Comparison of ENCODE assay signal across 17 cellular contexts in genomic region chr20:10591956-10592521, GRCh38.
A peak's percentile ranks its signal among the peaks of the same experiment; 100 is the strongest.
DNase-seq lines count a peak whose midpoint lies in the region; ATAC-seq and TF ChIP-seq lines count a peak whose summit lies in the region.
"Had no signal": no experiment of that assay in that cellular context is flagged by ENCODE, and none has a peak within 500 bp of the region (broad histone marks: within the 10 kb centered on the region; RNA-seq: fewer than 3 reads in every experiment).

No MANE protein-coding gene starts in this region.

- intact Hi-C loops in right cardiac atrium (cut with DNase I), result no loop called here
- intact Hi-C loops in stomach (cut with DNase I; ENCODE audit: low total_unique reads), result no loop called here

- H3K36me3 Mint-ChIP-seq in HFFc6 (ENCODE audit: low read depth) (peaks cover 6% of the 10 kb centered on the region; the same call in 1 of the 2 replicates), chondrocyte (ENCODE audit: low read depth) (peaks cover under 1% of the 10 kb centered on the region)
- H3K36me3 Mint-ChIP-seq: natural killer cell, WTC11 had no signal

- no peaks in the 10 kb centered on the region for H3K36me3 ChIP-seq in stomach
- H3K36me3 ChIP-seq: colonic mucosa, right lobe of liver had no signal

- DNase-seq in HFFc6, result no peak
- DNase-seq in chondrocyte (ENCODE audit: low spot score), result no peak
- no peak for DNase-seq in right cardiac atrium
- DNase-seq in stomach, result no peak
- DNase-seq in HuH-7 (ENCODE audit: low spot score), result no peak
- DNase-seq in DMS53 (lab: John Stamatoyannopoulos, UW), result no peak
- DNase-seq: activated naive CD8-positive, alpha-beta T cell treated with anti-CD3 and anti-CD28 coated beads, Interleukin-2, amount 10 ng/mL, durations not matched to agents 7 days and 5 days; colonic mucosa; islet precursor cell; natural killer cell; right lobe of liver; stimulated activated naive CD8-positive, alpha-beta T cell treated with anti-CD3 and anti-CD28 coated beads, Interleukin-15, amount 100 ng/mL, for 72 hours had no signal

- WGBS in right cardiac atrium, result 61% methylated on average over 2 of the region's 2 CpGs
- 61 to 88% (median 72%) methylated on average over 2 of the region's 2 CpGs for WGBS in stomach, 5 donors

- peak; percentile 73 to 80 for ATAC-seq in right cardiac atrium
- ATAC-seq in HG03196 (IDR thresholded peaks at IDR 0.05; ENCODE audit: unreplicated experiment), result no peak
- ATAC-seq in HG02759 (IDR thresholded peaks at IDR 0.05; ENCODE audit: unreplicated experiment), result no peak
- ATAC-seq: HCT116, WTC11 had no signal

- TF ChIP-seq CTCF in HFFc6 (IDR thresholded peaks at IDR 0.05) (no peak), chondrocyte (IDR thresholded peaks at IDR 0.05) (no peak), stomach (IDR thresholded peaks at IDR 0.05) (no peak)

- no peak for TF ChIP-seq POLR2A in stomach (IDR thresholded peaks at IDR 0.05)

- H3K4me3 ChIP-seq in right cardiac atrium (ENCODE audit: low read length) (no peak overlapping the region), stomach (no peak overlapping the region)
- H3K4me3 ChIP-seq: colonic mucosa, right lobe of liver had no signal

- no peaks in the 10 kb centered on the region for H3K27me3 Mint-ChIP-seq in HFFc6 (ENCODE audit: insufficient read depth)
- no peaks in the 10 kb centered on the region for H3K27me3 Mint-ChIP-seq in chondrocyte (ENCODE audit: low read depth)
- H3K27me3 Mint-ChIP-seq: activated naive CD8-positive, alpha-beta T cell treated with anti-CD3 and anti-CD28 coated beads, Interleukin-2, amount 10 ng/mL, durations not matched to agents 7 days and 5 days; CD4-positive, CD25-positive, alpha-beta regulatory T cell; stimulated activated naive CD8-positive, alpha-beta T cell treated with anti-CD3 and anti-CD28 coated beads, Interleukin-15, amount 100 ng/mL, for 72 hours had no signal

- peaks cover 2% of the 10 kb centered on the region for H3K4me1 ChIP-seq in right cardiac atrium (ENCODE audit: control insufficient read depth, insufficient read depth, low read length)
- peaks cover 6 to 46% (median 30%) of the 10 kb centered on the region in 4 donors for H3K4me1 ChIP-seq in stomach
- H3K4me1 ChIP-seq: colonic mucosa, right lobe of liver had no signal

- no peak for TF ChIP-seq EP300 in stomach (IDR thresholded peaks at IDR 0.05)

- H3K9me3 Mint-ChIP-seq in HFFc6 (no peaks in the 10 kb centered on the region), chondrocyte (ENCODE audit: low read depth) (peaks cover 4% of the 10 kb centered on the region)
- H3K9me3 Mint-ChIP-seq: activated naive CD8-positive, alpha-beta T cell treated with anti-CD3 and anti-CD28 coated beads, Interleukin-2, amount 10 ng/mL, durations not matched to agents 7 days and 5 days; CD4-positive, CD25-positive, alpha-beta regulatory T cell; natural killer cell; stimulated activated naive CD8-positive, alpha-beta T cell treated with anti-CD3 and anti-CD28 coated beads, Interleukin-15, amount 100 ng/mL, for 72 hours; WTC11 had no signal

- H3K9me3 ChIP-seq in right cardiac atrium (ENCODE audit: control insufficient read depth, low read length) (no peaks in the 10 kb centered on the region), stomach (no peaks in the 10 kb centered on the region)
- H3K9me3 ChIP-seq: colonic mucosa, right lobe of liver had no signal

- peak overlapping the region; percentile 78 for H3K27ac Mint-ChIP-seq in HFFc6
- H3K27ac Mint-ChIP-seq in chondrocyte (ENCODE audit: unreplicated experiment), result peak overlapping the region; percentile 91
- H3K27ac Mint-ChIP-seq: activated naive CD8-positive, alpha-beta T cell treated with anti-CD3 and anti-CD28 coated beads, Interleukin-2, amount 10 ng/mL, durations not matched to agents 7 days and 5 days; CD4-positive, CD25-positive, alpha-beta regulatory T cell; natural killer cell; WTC11 had no signal

- peak overlapping the region; percentile 77 for H3K27ac ChIP-seq in right cardiac atrium (ENCODE audit: low read length)
- peak overlapping the region in 4 of 5 donors; percentile 37 to 62 (median 53) for H3K27ac ChIP-seq in stomach
- H3K27ac ChIP-seq: colonic mucosa had no signal

- H3K4me3 Mint-ChIP-seq in HFFc6 (peak overlapping the region; percentile 70), chondrocyte (ENCODE audit: unreplicated experiment) (no peak overlapping the region)
- H3K4me3 Mint-ChIP-seq: activated naive CD8-positive, alpha-beta T cell treated with anti-CD3 and anti-CD28 coated beads, Interleukin-2, amount 10 ng/mL, durations not matched to agents 7 days and 5 days; CD4-positive, CD25-positive, alpha-beta regulatory T cell; natural killer cell; stimulated activated naive CD8-positive, alpha-beta T cell treated with anti-CD3 and anti-CD28 coated beads, Interleukin-15, amount 100 ng/mL, for 72 hours; WTC11 had no signal

- no peaks in the 10 kb centered on the region for H3K27me3 ChIP-seq in right cardiac atrium (ENCODE audit: control insufficient read depth, insufficient read depth)
- no peaks in the 10 kb centered on the region for H3K27me3 ChIP-seq in stomach
- H3K27me3 ChIP-seq: colonic mucosa, right lobe of liver had no signal

- H3K4me1 Mint-ChIP-seq in HFFc6 (ENCODE audit: low read depth), result peaks cover 57% of the 10 kb centered on the region
- H3K4me1 Mint-ChIP-seq in chondrocyte (ENCODE audit: low read depth), result peaks cover 80% of the 10 kb centered on the region
- H3K4me1 Mint-ChIP-seq: stimulated activated naive CD8-positive, alpha-beta T cell treated with anti-CD3 and anti-CD28 coated beads, Interleukin-15, amount 100 ng/mL, for 72 hours had no signal

Comparison
In these comparisons a context has a peak if more than half of its experiments do, and no peak if none do; other contexts are left out.
1. ATAC-seq: peak in right cardiac atrium (2 of 2); none in HG03196 (single experiment) and HG02759 (single experiment).